In genomic region chr5:141419074-141419880, GRCh38 we compare ENCODE assay signal across 1 cellular context.
TF ChIP-seq lines count a peak whose summit lies in the region.

No MANE protein-coding gene starts in this region.

TF ChIP-seq in WTC11, 78 proteins besides CTCF, POLR2A, EP300 and RAD21:
- no peak for TF ChIP-seq ZNF512 (CRISPR knock-in tag; IDR thresholded peaks at IDR 0.05; ENCODE audit: borderline replicate concordance)
- TF ChIP-seq TEAD4 (CRISPR knock-in tag; IDR thresholded peaks at IDR 0.05) = no peak
- no peak for TF ChIP-seq HMGA2 (CRISPR knock-in tag; IDR thresholded peaks at IDR 0.05)
- TF ChIP-seq EMX1 (CRISPR knock-in tag; IDR thresholded peaks at IDR 0.05) = no peak
- no peak for TF ChIP-seq ZNF425 (CRISPR knock-in tag; conservative IDR thresholded peaks at IDR 0.05)
- no peak for TF ChIP-seq PREB (CRISPR knock-in tag; IDR thresholded peaks at IDR 0.05; ENCODE audit: borderline replicate concordance)
- TF ChIP-seq AR (CRISPR knock-in tag; IDR thresholded peaks at IDR 0.05) = no peak
